In genomic region chr9:134740071-134740470, GRCh38 we compare ENCODE assay signal across 8 cellular contexts.
"Had no signal": no experiment of that assay in that cellular context is flagged by ENCODE, and none has a peak within 500 bp of the region (broad histone marks: within the 10 kb centered on the region; RNA-seq: fewer than 3 reads in every experiment).

No MANE protein-coding gene starts in this region.

- FAIRE-seq: H54, HTR-8/SVneo had no signal

- H3K27ac ChIP-seq: GM23248 had no signal

- H3K9ac ChIP-seq: GM23248 had no signal

- H3K4me3 Mint-ChIP-seq: H9 had no signal

- DNase-seq: GM23248, GOT3, H9, HCEC 1CT, KBM-7 had no signal

- H3K4me3 ChIP-seq: GM23248 had no signal

- H3K36me3 Mint-ChIP-seq: IgD-negative memory B cell had no signal

- H2AFZ ChIP-seq: GM23248 had no signal

- H3K4me1 Mint-ChIP-seq: IgD-negative memory B cell had no signal

- H3K27ac Mint-ChIP-seq: IgD-negative memory B cell had no signal

- H3K9me3 Mint-ChIP-seq: H9 had no signal
